ENCODE assay signal across 26 cellular contexts in the genomic region with DNA sequence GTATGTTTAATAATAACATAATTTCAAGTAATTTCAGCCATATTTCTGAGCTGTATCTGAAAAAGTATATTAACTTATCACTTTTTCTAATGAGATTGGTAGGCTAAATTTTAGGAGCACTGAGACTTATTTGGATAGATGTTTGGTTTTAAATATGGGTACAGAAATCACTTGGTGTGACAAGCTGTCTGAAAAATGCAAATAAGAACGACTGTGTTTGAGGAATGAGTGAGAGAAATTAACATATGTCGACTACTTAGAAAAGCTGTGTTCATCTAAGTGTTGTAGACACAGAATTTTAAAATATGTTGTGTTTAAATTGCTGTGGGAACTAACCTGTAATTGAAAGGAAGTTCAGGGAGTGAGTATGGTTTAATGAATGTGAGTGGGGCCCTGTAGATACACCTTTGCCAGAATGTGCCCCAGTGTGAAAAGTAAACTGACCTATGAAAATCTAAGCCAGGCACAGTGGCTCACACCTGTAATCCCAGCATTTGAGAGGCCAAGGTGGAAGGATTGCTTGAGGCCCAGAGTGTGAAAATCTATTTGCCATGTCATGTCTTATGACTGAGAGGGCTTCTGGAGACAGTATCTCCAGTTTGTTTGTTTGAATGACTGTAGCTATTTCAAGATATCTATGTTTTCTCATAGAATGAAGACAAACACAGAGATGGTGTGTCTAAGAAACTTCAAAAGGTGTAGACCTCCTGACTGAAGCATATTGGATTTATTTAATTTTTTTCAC. TPM values are rescaled to one million over a fixed set of nuclear protein-coding genes. Genes with fewer than 3 reads are reported as not detected.
DNase-seq lines count a peak whose midpoint lies in the region; ATAC-seq lines count a peak whose summit lies in the region.
"Had no signal": no experiment of that assay in that cellular context is flagged by ENCODE, and none has a peak within 500 bp of the region (broad histone marks: within the 10 kb centered on the region; RNA-seq: fewer than 3 reads in every experiment).

No MANE protein-coding gene starts in this region.

- no peak overlapping the region for H3K4me3 Mint-ChIP-seq in activated T-cell treated with anti-CD3 and anti-CD28 coated beads, Interleukin-2, amount 50 U/mL, for 24 hours
- no peak overlapping the region for H3K4me3 Mint-ChIP-seq in T-helper 17 cell
- no peak overlapping the region for H3K4me3 Mint-ChIP-seq in central memory CD8-positive, alpha-beta T cell
- H3K4me3 Mint-ChIP-seq: activated naive CD4-positive, alpha-beta T cell treated with anti-CD3 and anti-CD28 coated beads, Interleukin-2, amount 10 ng/mL, durations not matched to agents 7 days and 5 days; activated T-cell treated with anti-CD3 and anti-CD28 coated beads, Interleukin-2, amount 50 U/mL, for 72 hours; immature natural killer cell; nephron progenitor cell; stimulated activated effector memory CD8-positive, alpha-beta T cell treated with anti-CD3 and anti-CD28 coated beads, Interleukin-12 subunit alpha, Interleukin-12 subunit beta, amount 100 ng/mL, for 72 hours; type B pancreatic cell had no signal

- no peaks in the 10 kb centered on the region for H3K9me3 ChIP-seq in T-helper 17 cell (ENCODE audit: control insufficient read depth, low read length, poor library complexity, severe bottlenecking)
- H3K9me3 ChIP-seq: HAP-1 had no signal

- H3K27me3 Mint-ChIP-seq in activated T-cell treated with anti-CD3 and anti-CD28 coated beads, Interleukin-2, amount 50 U/mL, for 24 hours: no peaks in the 10 kb centered on the region
- no peaks in the 10 kb centered on the region for H3K27me3 Mint-ChIP-seq in T-helper 17 cell
- no peaks in the 10 kb centered on the region for H3K27me3 Mint-ChIP-seq in central memory CD8-positive, alpha-beta T cell
- H3K27me3 Mint-ChIP-seq: activated naive CD4-positive, alpha-beta T cell treated with anti-CD3 and anti-CD28 coated beads, Interleukin-2, amount 10 ng/mL, durations not matched to agents 7 days and 5 days; type B pancreatic cell had no signal

- H3K36me3 Mint-ChIP-seq in activated T-cell treated with anti-CD3 and anti-CD28 coated beads, Interleukin-2, amount 50 U/mL, for 24 hours (ENCODE audit: low read depth): peaks cover 90% of the 10 kb centered on the region
- peaks cover 13% of the 10 kb centered on the region for H3K36me3 Mint-ChIP-seq in T-helper 17 cell (ENCODE audit: low read depth)
- peaks cover 12% of the 10 kb centered on the region for H3K36me3 Mint-ChIP-seq in central memory CD8-positive, alpha-beta T cell (ENCODE audit: insufficient read depth)

- H3K4me1 Mint-ChIP-seq in activated T-cell treated with anti-CD3 and anti-CD28 coated beads, Interleukin-2, amount 50 U/mL, for 24 hours (ENCODE audit: low read depth): peaks cover 58% of the 10 kb centered on the region
- peaks cover 7% of the 10 kb centered on the region for H3K4me1 Mint-ChIP-seq in T-helper 17 cell
- peaks cover 4% of the 10 kb centered on the region for H3K4me1 Mint-ChIP-seq in central memory CD8-positive, alpha-beta T cell
- H3K4me1 Mint-ChIP-seq: immature natural killer cell, nephron progenitor cell had no signal

- ATAC-seq in T-helper 17 cell (no peak), GM21737 (IDR thresholded peaks at IDR 0.05; ENCODE audit: unreplicated experiment) (no peak), GM19455 (IDR thresholded peaks at IDR 0.05; ENCODE audit: unreplicated experiment) (no peak), GM21825 (IDR thresholded peaks at IDR 0.05; ENCODE audit: unreplicated experiment) (no peak)
- ATAC-seq in central memory CD8-positive, alpha-beta T cell (replicated peaks; ENCODE audit: extremely low read depth, poor library complexity, severe bottlenecking): no peak
- ATAC-seq: activated T-cell treated with anti-CD3 and anti-CD28 coated beads, Interleukin-2, amount 50 U/mL, for 72 hours; stimulated activated effector memory CD8-positive, alpha-beta T cell treated with anti-CD3 and anti-CD28 coated beads, Interleukin-12 subunit alpha, Interleukin-12 subunit beta, amount 100 ng/mL, for 72 hours had no signal

- no peak for DNase-seq in activated T-cell treated with anti-CD3 and anti-CD28 coated beads, Interleukin-2, amount 50 U/mL, for 24 hours
- no peak for DNase-seq in activated T-cell treated with anti-CD3 and anti-CD28 coated beads for 4 hours
- no peak for DNase-seq in T-helper 17 cell
- no peak for DNase-seq in central memory CD8-positive, alpha-beta T cell (ENCODE audit: low spot score in 2 of 2)
- no peak for DNase-seq in activated CD8-positive, alpha-beta memory T cell treated with anti-CD3 and anti-CD28 coated beads, Interleukin-2, amount 50 U/mL, for 4 hours
- DNase-seq: activated CD4-positive, alpha-beta T cell treated with anti-CD3 and anti-CD28 coated beads for 48 hours; activated naive CD4-positive, alpha-beta T cell treated with anti-CD3 and anti-CD28 coated beads, Interleukin-2, amount 10 ng/mL, durations not matched to agents 7 days and 5 days; activated T-cell treated with anti-CD3 and anti-CD28 coated beads, Interleukin-2, amount 50 U/mL, for 72 hours; amygdala; DMS79; effector CD8-positive, alpha-beta T cell; erythroblast; GDM1; immature natural killer cell; NCI-H1417 treated with DMSO at 0.1 percent for 48 hours; NCI-H345; NCI-H748 treated with DMSO at 0.1 percent for 48 hours; nephron progenitor cell; SW 1271; T1000 had no signal

- no peaks in the 10 kb centered on the region for H3K9me3 Mint-ChIP-seq in activated T-cell treated with anti-CD3 and anti-CD28 coated beads, Interleukin-2, amount 50 U/mL, for 24 hours
- no peaks in the 10 kb centered on the region for H3K9me3 Mint-ChIP-seq in central memory CD8-positive, alpha-beta T cell
- H3K9me3 Mint-ChIP-seq: activated naive CD4-positive, alpha-beta T cell treated with anti-CD3 and anti-CD28 coated beads, Interleukin-2, amount 10 ng/mL, durations not matched to agents 7 days and 5 days; activated T-cell treated with anti-CD3 and anti-CD28 coated beads, Interleukin-2, amount 50 U/mL, for 72 hours; immature natural killer cell; nephron progenitor cell; stimulated activated effector memory CD8-positive, alpha-beta T cell treated with anti-CD3 and anti-CD28 coated beads, Interleukin-12 subunit alpha, Interleukin-12 subunit beta, amount 100 ng/mL, for 72 hours; type B pancreatic cell had no signal

- H3K27ac Mint-ChIP-seq in activated T-cell treated with anti-CD3 and anti-CD28 coated beads, Interleukin-2, amount 50 U/mL, for 24 hours: peak overlapping the region; percentile 70
- H3K27ac Mint-ChIP-seq in T-helper 17 cell: peak overlapping the region; percentile 45
- H3K27ac Mint-ChIP-seq in central memory CD8-positive, alpha-beta T cell (ENCODE audit: low read depth): peak overlapping the region; percentile 32
- H3K27ac Mint-ChIP-seq: activated naive CD4-positive, alpha-beta T cell treated with anti-CD3 and anti-CD28 coated beads, Interleukin-2, amount 10 ng/mL, durations not matched to agents 7 days and 5 days; activated T-cell treated with anti-CD3 and anti-CD28 coated beads, Interleukin-2, amount 50 U/mL, for 72 hours; immature natural killer cell; nephron progenitor cell; stimulated activated effector memory CD8-positive, alpha-beta T cell treated with anti-CD3 and anti-CD28 coated beads, Interleukin-12 subunit alpha, Interleukin-12 subunit beta, amount 100 ng/mL, for 72 hours; type B pancreatic cell had no signal

RNA-seq across cellular contexts. Expression of a gene that starts 53.8 kb away (rescaled TPM):
- 10 to 100 TPM; 46.0 to 52.4 TPM for total RNA-seq in T-helper 17 cell

RNA-seq across cellular contexts. Expression of a gene that starts 54.5 kb away (rescaled TPM):
- total RNA-seq in T-helper 17 cell: 10 to 100 TPM; 12.1 to 24.0 TPM
